In the genomic region with DNA sequence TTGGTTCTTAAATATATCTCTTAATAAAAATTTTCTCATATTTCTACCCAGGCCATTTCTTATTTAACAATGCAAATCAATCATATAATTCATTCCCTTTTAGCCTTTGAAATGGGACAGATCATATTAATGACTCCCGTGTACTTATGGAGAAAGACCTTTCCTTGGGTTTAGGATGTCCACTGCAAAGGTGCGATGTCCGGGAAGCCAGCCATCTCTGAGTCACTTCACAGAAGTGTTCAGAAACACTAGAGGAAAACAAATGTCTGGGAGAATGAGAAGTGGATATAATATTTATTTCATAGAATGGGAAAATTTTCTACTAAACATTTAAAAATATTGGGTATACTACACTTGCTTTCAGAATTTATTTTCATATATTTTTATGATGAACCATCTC, we compare ENCODE assay signal across 19 cellular contexts.
"Had no signal": no experiment of that assay in that cellular context is flagged by ENCODE, and none has a peak within 500 bp of the region (broad histone marks: within the 10 kb centered on the region; RNA-seq: fewer than 3 reads in every experiment).

No MANE protein-coding gene starts in this region.

- H3K4me1 ChIP-seq: heart right ventricle, left lung, lower lobe of right lung, parathyroid adenoma, prostate gland, right lobe of liver, testis, transverse colon had no signal

- H3K27ac ChIP-seq: heart right ventricle, left lung, lower lobe of right lung, parathyroid adenoma, prostate gland, right lobe of liver, testis, transverse colon had no signal

- H3K9me3 ChIP-seq: left lung, lower lobe of right lung, prostate gland, right lobe of liver, testis, transverse colon had no signal

- DNase-seq: effector memory CD4-positive, alpha-beta T cell; heart right ventricle; hypothalamus; islet precursor cell; left lung; lower lobe of right lung; mesenchymal stem cell; midbrain; occipital lobe; right lobe of liver; stimulated activated CD4-positive, alpha-beta T cell treated with anti-CD3 and anti-CD28 coated beads, Interleukin-4, amount 100 ng/mL, for 24 hours; stimulated activated naive B cell treated with anti-CD40 and anti-IgM and Interleukin-4, amounts not matched to agents 10 μg/mL and 1 μg/mL and 100 μg/mL, for 72 hours; stimulated activated naive CD8-positive, alpha-beta T cell treated with anti-CD3 and anti-CD28 coated beads, Interleukin-15, amount 100 ng/mL, for 72 hours; testis; transverse colon had no signal

- H3K27me3 ChIP-seq: heart right ventricle, left lung, right lobe of liver, testis, transverse colon had no signal

- ATAC-seq: esophagus mucosa; heart right ventricle; left lung; lower lobe of right lung; natural killer cell treated with Interleukin-12 subunit alpha and Interleukin-12 subunit beta and Interleukin-15 and Interleukin-18, amount 100 ng/mL, for 72 hours; right lobe of liver; stimulated activated naive B cell treated with anti-CD40 and anti-IgM and Interleukin-4, amounts not matched to agents 10 μg/mL and 1 μg/mL and 100 μg/mL, for 72 hours; stimulated activated naive CD8-positive, alpha-beta T cell treated with anti-CD3 and anti-CD28 coated beads, Interleukin-15, amount 100 ng/mL, for 72 hours had no signal

- H3K4me3 ChIP-seq: heart right ventricle, left lung, lower lobe of right lung, prostate gland, right lobe of liver, testis, transverse colon had no signal

- H3K36me3 ChIP-seq: prostate gland, right lobe of liver, transverse colon had no signal
